Comparison of ENCODE assay signal across 1 cellular context in genomic region chr5:145924849-145925248, GRCh38.
TF ChIP-seq lines count a peak whose summit lies in the region.

No MANE protein-coding gene starts in this region.

TF ChIP-seq in SK-N-SH treated with all-trans-retinoic acid at 6 μM for 48 hours, 23 proteins besides CTCF, POLR2A, EP300 and RAD21 (continued from another document):
- TF ChIP-seq ZFP30 (CRISPR knock-in tag; IDR thresholded peaks at IDR 0.05), result no peak
TF ChIP-seq in SK-N-SH treated with all-trans-retinoic acid at 6 μM for 48 hours: peak in this region for 0.
